9 cellular contexts compared by ENCODE assay signal in the genomic region with DNA sequence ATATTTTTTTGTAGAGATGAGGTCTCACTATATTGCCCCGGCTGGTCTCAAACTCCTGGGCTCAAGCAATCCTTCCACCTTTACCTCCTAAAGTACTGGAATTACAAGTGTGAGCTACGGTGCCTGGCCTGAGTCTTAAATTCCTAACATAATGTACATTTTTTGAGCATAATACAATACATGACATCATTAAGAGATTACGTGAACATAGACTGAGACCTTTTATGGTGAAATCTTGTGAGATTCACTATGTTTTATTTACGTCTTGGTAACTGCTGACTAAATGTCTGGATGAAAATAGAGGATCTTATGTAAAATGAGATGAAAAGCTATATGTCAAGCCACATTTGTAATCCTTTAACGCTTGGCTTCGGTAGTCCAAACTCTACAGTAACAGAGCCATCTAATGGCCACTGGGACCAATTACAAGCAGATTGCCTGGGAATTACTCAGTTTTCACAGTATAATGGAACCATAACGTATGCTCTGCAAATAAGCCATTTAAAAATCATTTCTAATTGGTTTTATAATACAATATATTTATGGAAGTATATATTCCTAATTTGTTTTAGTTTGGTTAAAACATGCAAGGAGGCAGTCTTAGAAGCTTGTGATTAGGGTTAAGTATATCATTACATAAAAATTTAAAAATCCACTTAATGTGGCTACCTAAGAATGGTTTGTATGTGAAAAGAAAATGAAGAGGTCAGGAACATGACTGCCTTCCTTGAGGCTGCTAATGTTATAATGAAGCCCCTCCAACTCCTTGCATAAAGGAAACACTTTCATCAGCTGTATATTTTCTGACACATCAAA. TPM values are rescaled to one million over a fixed set of nuclear protein-coding genes. Genes with fewer than 3 reads are reported as not detected.
A peak's percentile ranks its signal among the peaks of the same experiment; 100 is the strongest.
DNase-seq lines count a peak whose midpoint lies in the region; ATAC-seq and TF ChIP-seq lines count a peak whose summit lies in the region.
"Had no signal": no experiment of that assay in that cellular context is flagged by ENCODE, and none has a peak within 500 bp of the region (broad histone marks: within the 10 kb centered on the region; RNA-seq: fewer than 3 reads in every experiment).

No MANE protein-coding gene starts in this region.

- H3K27me3 ChIP-seq in PC-3 (ENCODE audit: low read length) (no peaks in the 10 kb centered on the region), breast epithelium (no peaks in the 10 kb centered on the region), spleen (replicated peaks in 1 of 7) (no peaks in the 10 kb centered on the region)

- ATAC-seq in activated CD4-positive, CD25-positive, alpha-beta regulatory T cell treated with anti-CD3 and anti-CD28 coated beads, Interleukin-2, amount 50 U/mL, for 24 hours = peak; percentile 64 to 67
- peak; percentile 95 for ATAC-seq in PC-3

- H3K9me2 ChIP-seq in PC-3 (replicated peaks; ENCODE audit: low read length) = no peaks in the 10 kb centered on the region

- no peaks in the 10 kb centered on the region for H3K9me3 ChIP-seq in PC-3 (ENCODE audit: low read length)
- H3K9me3 ChIP-seq in breast epithelium = no peaks in the 10 kb centered on the region
- peaks cover 0 to under 1% (median 0%) of the 10 kb centered on the region in 8 donors for H3K9me3 ChIP-seq in spleen

- H3K4me3 ChIP-seq in PC-3 (ENCODE audit: low read length) = no peak overlapping the region
- no peak overlapping the region for H3K4me3 ChIP-seq in breast epithelium
- no peak overlapping the region for H3K4me3 ChIP-seq in spleen

- BruUV-seq in PC-3 (replicated peaks; lab: Mats Ljungman, UMichigan) = no TSS peak

- H3K9ac ChIP-seq in PC-3 (ENCODE audit: low read length) = no peak overlapping the region

- POLR2A ChIA-PET in PC-3 (lab: Charles Lee; ENCODE audit: unreplicated experiment) = no interaction called here

- H3K36me3 ChIP-seq in PC-3 (ENCODE audit: low read depth, low read length) (no peaks in the 10 kb centered on the region), breast epithelium (no peaks in the 10 kb centered on the region), spleen (no peaks in the 10 kb centered on the region)

- TF ChIP-seq CTCF in PC-3 (conservative IDR thresholded peaks at IDR 0.05; ENCODE audit: low read depth, low read length) = peak; percentile 99
- peak; percentile 44 to 88 (median 82) for TF ChIP-seq CTCF in breast epithelium (IDR thresholded peaks at IDR 0.05)
- TF ChIP-seq CTCF in spleen (IDR thresholded peaks at IDR 0.05 in 8 of 11, conservative IDR thresholded peaks at IDR 0.05 in 3 of 11) = peak; percentile 67 to 89 (median 84)

- 33 to 41% (median 35%) methylated on average over 7 of the region's 7 CpGs for WGBS in spleen, 5 donors

- intact Hi-C loops in PC-3 (cut with micrococcal nuclease) (loop anchor here (1.0 to 5.0 kb wide), 4 partner anchors 62 to 198 kb away; a partner anchor contains a TSS), breast epithelium (cut with DNase I; ENCODE audit: low total_unique reads) (no loop called here), spleen (cut with DNase I; ENCODE audit: low total_unique reads) (loop anchor here (5.0 kb wide), 1 partner anchor 83 kb away; no protein-coding TSS in a partner anchor)

- H3K27ac ChIP-seq in PC-3 (ENCODE audit: low read length) = no peak overlapping the region
- peak overlapping the region; percentile 4 to 20 for H3K27ac ChIP-seq in breast epithelium
- no peak overlapping the region for H3K27ac ChIP-seq in spleen

- H3K4me1 ChIP-seq in PC-3 (ENCODE audit: insufficient read depth, low read length) = peaks cover 18% of the 10 kb centered on the region
- no peaks in the 10 kb centered on the region for H3K4me1 ChIP-seq in breast epithelium
- peaks cover 0 to 14% (median 8%) of the 10 kb centered on the region in 6 donors for H3K4me1 ChIP-seq in spleen

- CTCF ChIA-PET in PC-3 (lab: Charles Lee) = interaction anchor here (0.6 to 1.6 kb wide), 12 partner anchors 10 to 138 kb away, joined by 3 to 25 read pairs (median 4); no protein-coding TSS in a partner anchor

- no peak for TF ChIP-seq POLR2A in breast epithelium (IDR thresholded peaks at IDR 0.05)
- TF ChIP-seq POLR2A in spleen (IDR thresholded peaks at IDR 0.05) = no peak

- peak overlapping the region; percentile 6 for H3K4me2 ChIP-seq in PC-3 (ENCODE audit: low read length)

- H2AFZ ChIP-seq in PC-3 (ENCODE audit: low read length) = peak overlapping the region; percentile 8; the same call in 1 of the 2 replicates

- no peak for DNase-seq in activated CD4-positive, CD25-positive, alpha-beta regulatory T cell treated with anti-CD3 and anti-CD28 coated beads, Interleukin-2, amount 50 U/mL, for 72 hours
- peak; percentile 76 to 81 for DNase-seq in Kasumi-1 (lab: John Stamatoyannopoulos, UW)
- peak; percentile 97 for DNase-seq in PC-3
- no peak for DNase-seq in breast epithelium (ENCODE audit: low spot score in 2 of 2)
- peak; percentile 97 for DNase-seq in iris pigment epithelial cell (ENCODE audit: low read depth)
- DNase-seq in spleen = no peak
- no peak for DNase-seq in activated T-cell treated with anti-CD3 and anti-CD28 coated beads for 4 hours
- DNase-seq: activated naive CD8-positive, alpha-beta T cell treated with anti-CD3 and anti-CD28 coated beads, Interleukin-2, amount 10 ng/mL, durations not matched to agents 7 days and 5 days had no signal

- H4K20me1 ChIP-seq in PC-3 (ENCODE audit: low read length) = no peaks in the 10 kb centered on the region

- H3K79me2 ChIP-seq in PC-3 (ENCODE audit: low read length) = no peaks in the 10 kb centered on the region

- H3F3A ChIP-seq in PC-3 (ENCODE audit: low read length, unreplicated experiment) = no peaks in the 10 kb centered on the region

RNA-seq across cellular contexts. Expression of a gene that starts 8.1 kb away (rescaled TPM):
- total RNA-seq in PC-3 (2014; rRNA removed) (1.2 and 2.7 TPM in 2 replicates), breast epithelium (10 to 100 TPM in 2 of 3 donors, 1 to 10 TPM in 1; 8.8 to 16.4 (median 10.8) TPM), spleen (10 to 100 TPM in 6 of 7 donors, 1 to 10 TPM in 1; 8.7 to 18.6 (median 13.9) TPM)
- polyA plus RNA-seq in spleen = 1 to 10 TPM; 1.4 to 3.3 (median 1.8) TPM

Comparison
In these comparisons a context has a peak if more than half of its experiments do, and no peak if none do; other contexts are left out.
1. DNase-seq: peak in Kasumi-1 (2 of 2), PC-3 (single experiment) and iris pigment epithelial cell (single experiment); none in activated CD4-positive, CD25-positive, alpha-beta regulatory T cell treated with anti-CD3 and anti-CD28 coated beads, Interleukin-2, amount 50 U/mL, for 72 hours (single experiment), breast epithelium (0 of 2), spleen (single experiment) and activated T-cell treated with anti-CD3 and anti-CD28 coated beads for 4 hours (single experiment).
2. H3K27ac ChIP-seq: peak in breast epithelium (2 of 2); none in PC-3 (single experiment) and spleen (0 of 8).
3. Peak in every context shown above with its lines, with median percentiles within 50 percentile points of each other: CTCF ChIP-seq.